ENCODE assay signal across 1 cellular context in the genomic region with DNA sequence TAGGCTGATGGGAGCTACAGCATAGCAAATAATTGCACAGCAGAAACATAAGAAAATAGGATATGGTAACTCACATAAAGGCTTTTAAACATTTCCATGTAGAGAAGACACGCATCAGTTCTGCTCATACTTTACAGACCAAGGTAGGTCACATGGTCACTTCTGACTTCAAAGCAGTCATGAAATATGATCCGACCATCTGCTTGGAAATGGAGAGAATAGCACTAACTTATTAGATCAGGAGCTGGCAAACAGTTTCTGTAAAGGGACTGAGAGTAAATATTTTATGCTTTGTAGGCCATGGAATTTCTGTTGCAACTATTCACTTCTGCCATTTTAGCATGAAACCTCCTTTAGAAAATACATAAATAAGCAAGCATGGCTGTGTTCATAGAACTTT.
TF ChIP-seq lines count a peak whose summit lies in the region.

No MANE protein-coding gene starts in this region.

TF ChIP-seq in HepG2, 621 proteins besides CTCF, POLR2A, EP300 and RAD21 (continued from another document):
- TF ChIP-seq, protein P1, sequence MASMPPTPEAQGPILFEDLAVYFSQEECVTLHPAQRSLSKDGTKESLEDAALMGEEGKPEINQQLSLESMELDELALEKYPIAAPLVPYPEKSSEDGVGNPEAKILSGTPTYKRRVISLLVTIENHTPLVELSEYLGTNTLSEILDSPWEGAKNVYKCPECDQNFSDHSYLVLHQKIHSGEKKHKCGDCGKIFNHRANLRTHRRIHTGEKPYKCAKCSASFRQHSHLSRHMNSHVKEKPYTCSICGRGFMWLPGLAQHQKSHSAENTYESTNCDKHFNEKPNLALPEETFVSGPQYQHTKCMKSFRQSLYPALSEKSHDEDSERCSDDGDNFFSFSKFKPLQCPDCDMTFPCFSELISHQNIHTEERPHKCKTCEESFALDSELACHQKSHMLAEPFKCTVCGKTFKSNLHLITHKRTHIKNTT (CRISPR knock-in tag; IDR thresholded peaks at IDR 0.05) = no peak
- TF ChIP-seq ZEB1 (IDR thresholded peaks at IDR 0.05; ENCODE audit: insufficient replicate concordance, low read depth) = no peak
- TF ChIP-seq, protein P2, sequence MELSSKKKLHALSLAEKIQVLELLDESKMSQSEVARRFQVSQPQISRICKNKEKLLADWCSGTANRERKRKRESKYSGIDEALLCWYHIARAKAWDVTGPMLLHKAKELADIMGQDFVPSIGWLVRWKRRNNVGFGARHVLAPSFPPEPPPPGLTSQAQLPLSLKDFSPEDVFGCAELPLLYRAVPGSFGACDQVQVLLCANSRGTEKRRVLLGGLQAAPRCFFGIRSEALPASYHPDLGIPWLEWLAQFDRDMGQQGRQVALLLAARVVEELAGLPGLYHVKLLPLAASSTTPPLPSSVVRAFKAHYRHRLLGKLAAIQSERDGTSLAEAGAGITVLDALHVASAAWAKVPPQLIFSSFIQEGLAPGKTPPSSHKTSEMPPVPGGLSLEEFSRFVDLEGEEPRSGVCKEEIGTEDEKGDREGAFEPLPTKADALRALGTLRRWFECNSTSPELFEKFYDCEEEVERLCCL (CRISPR knock-in tag; IDR thresholded peaks at IDR 0.05; ENCODE audit: borderline replicate concordance) = no peak
- TF ChIP-seq, protein P3, sequence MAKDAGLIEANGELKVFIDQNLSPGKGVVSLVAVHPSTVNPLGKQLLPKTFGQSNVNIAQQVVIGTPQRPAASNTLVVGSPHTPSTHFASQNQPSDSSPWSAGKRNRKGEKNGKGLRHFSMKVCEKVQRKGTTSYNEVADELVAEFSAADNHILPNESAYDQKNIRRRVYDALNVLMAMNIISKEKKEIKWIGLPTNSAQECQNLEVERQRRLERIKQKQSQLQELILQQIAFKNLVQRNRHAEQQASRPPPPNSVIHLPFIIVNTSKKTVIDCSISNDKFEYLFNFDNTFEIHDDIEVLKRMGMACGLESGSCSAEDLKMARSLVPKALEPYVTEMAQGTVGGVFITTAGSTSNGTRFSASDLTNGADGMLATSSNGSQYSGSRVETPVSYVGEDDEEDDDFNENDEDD (CRISPR knock-in tag; IDR thresholded peaks at IDR 0.05; ENCODE audit: borderline replicate concordance) = no peak
